In genomic region chr1:17156108-17156507, GRCh38 we compare ENCODE assay signal across 22 cellular contexts. TPM values are rescaled to one million over a fixed set of nuclear protein-coding genes. Genes with fewer than 3 reads are reported as not detected.
DNase-seq lines count a peak whose midpoint lies in the region; ATAC-seq, FAIRE-seq and TF ChIP-seq lines count a peak whose summit lies in the region.
"Had no signal": no experiment of that assay in that cellular context is flagged by ENCODE, and none has a peak within 500 bp of the region (broad histone marks: within the 10 kb centered on the region; RNA-seq: fewer than 3 reads in every experiment).

No MANE protein-coding gene starts in this region.

- no peak overlapping the region for H4K5ac ChIP-seq in IMR-90 (ENCODE audit: low read depth, low read length)

- H3K4me1 ChIP-seq in IMR-90 (ENCODE audit: control insufficient read depth, insufficient read depth, low read length) = no peaks in the 10 kb centered on the region
- H3K4me1 ChIP-seq in GM12878 (ENCODE audit: control insufficient read depth, insufficient read depth, low read length) = no peaks in the 10 kb centered on the region
- peaks cover 2% of the 10 kb centered on the region for H3K4me1 ChIP-seq in mesenchymal stem cell (ENCODE audit: control insufficient read depth, insufficient read depth, low read depth, low read length)
- H3K4me1 ChIP-seq: ascending aorta, left ventricle myocardium inferior, sigmoid colon, upper lobe of right lung had no signal

- H2AFZ ChIP-seq in IMR-90 (replicated peaks; ENCODE audit: low read length, poor library complexity) (no peak overlapping the region), GM12878 (ENCODE audit: control insufficient read depth, low read depth, low read length) (no peak overlapping the region), mesenchymal stem cell (ENCODE audit: low read depth, low read length) (no peak overlapping the region)

- H4K91ac ChIP-seq in IMR-90 (ENCODE audit: insufficient read depth, low read depth, low read length) = no peak overlapping the region
- no peak overlapping the region for H4K91ac ChIP-seq in mesenchymal stem cell (ENCODE audit: low read length)

- H3K9ac ChIP-seq in IMR-90 (ENCODE audit: low read depth, low read length) = no peak overlapping the region
- H3K9ac ChIP-seq in GM12878 (ENCODE audit: control insufficient read depth, insufficient read depth, low read length) = no peak overlapping the region
- H3K9ac ChIP-seq in mesenchymal stem cell (ENCODE audit: low read length) = no peak overlapping the region

- H3K9me3 ChIP-seq in IMR-90 (ENCODE audit: control insufficient read depth, insufficient read depth, low read length) (peaks cover 29% of the 10 kb centered on the region), GM12878 (replicated peaks; ENCODE audit: control insufficient read depth, insufficient read depth, low read length) (peaks cover 13% of the 10 kb centered on the region; the same call in 2 of the 3 replicates), mesenchymal stem cell (ENCODE audit: control insufficient read depth, low read length) (peaks cover 32% of the 10 kb centered on the region)

- intact Hi-C loops in IMR-90 (cut with micrococcal nuclease) (no loop called here), GM12878 (cut with micrococcal nuclease; ENCODE audit: unreplicated experiment) (no loop called here)

- WGBS in IMR-90 (ENCODE audit: extremely low coverage in 2 of 2, insufficient read length in 1 of 2), 2 experiments = 20% methylated on average over 1 of the region's 3 CpGs; no CpG with 5 or more reads in 1 of the 2 experiments
- WGBS in GM12878 (ENCODE audit: insufficient coverage, insufficient replicate concordance, low lambda C conversion rate, missing lambda C conversion rate) = 21% methylated on average over 3 of the region's 3 CpGs
- WGBS in mesenchymal stem cell = 76% methylated on average over 2 of the region's 3 CpGs

- H2BK120ac ChIP-seq in IMR-90 (ENCODE audit: low read depth, low read length) (no peak overlapping the region), mesenchymal stem cell (ENCODE audit: low read depth, low read length) (no peak overlapping the region)

- H4K8ac ChIP-seq in IMR-90 (ENCODE audit: low read depth in 2 of 2, low read length in 2 of 2) (no peak overlapping the region), mesenchymal stem cell (ENCODE audit: low read length) (no peak overlapping the region)

- POLR2A ChIA-PET in IMR-90 (lab: Charles Lee; ENCODE audit: unreplicated experiment) = no interaction called here
- POLR2A ChIA-PET in GM12878 (lab: Charles Lee) = no interaction called here

- H3K18ac ChIP-seq in IMR-90 (ENCODE audit: low read depth, low read length) (no peak overlapping the region), mesenchymal stem cell (ENCODE audit: low read depth in 1 of 2, low read length in 2 of 2) (no peak overlapping the region)

- FAIRE-seq in GM12878 (lab: Jason Lieb, UNC) = no peak
- FAIRE-seq: HTR-8/SVneo had no signal

- H4K20me1 ChIP-seq in IMR-90 (ENCODE audit: insufficient read depth, low read length) (no peaks in the 10 kb centered on the region), GM12878 (ENCODE audit: control insufficient read depth, insufficient read depth) (no peaks in the 10 kb centered on the region)

- H3K27me3 ChIP-seq in GM06990 (replicated peaks; ENCODE audit: control insufficient read depth, insufficient read depth, low read length) (no peaks in the 10 kb centered on the region), IMR-90 (ENCODE audit: control insufficient read depth, insufficient read depth, low read length) (no peaks in the 10 kb centered on the region), GM12878 (replicated peaks in 1 of 2; ENCODE audit: control insufficient read depth in 2 of 2, insufficient read depth in 2 of 2, low read length in 1 of 2) (no peaks in the 10 kb centered on the region), mesenchymal stem cell (ENCODE audit: control insufficient read depth in 1 of 2, insufficient read depth in 1 of 2, low read length in 2 of 2) (peaks cover 0 to 39% of the 10 kb centered on the region in 2 experiments)
- H3K27me3 ChIP-seq: ascending aorta, sigmoid colon had no signal

- TF ChIP-seq POLR2A in IMR-90 (IDR thresholded peaks at IDR 0.05; ENCODE audit: low read depth, low read length) = no peak
- TF ChIP-seq POLR2A in GM12878 (IDR thresholded peaks at IDR 0.05; ENCODE audit: low read depth, low read length) = no peak

- no peak overlapping the region for H3K4ac ChIP-seq in IMR-90 (ENCODE audit: low read depth, low read length)
- H3K4ac ChIP-seq in mesenchymal stem cell (ENCODE audit: low read depth in 1 of 2, low read length in 2 of 2) = no peak overlapping the region

- H3K23ac ChIP-seq in IMR-90 (ENCODE audit: low read depth, low read length) (no peak overlapping the region), mesenchymal stem cell (ENCODE audit: low read length in 2 of 2) (no peak overlapping the region)

- DNase-seq in GM06990 (ENCODE audit: extremely low read depth, insufficient read length) = peak; percentile 34
- DNase-seq in IMR-90 = peak; percentile 52
- DNase-seq in GM12878 (ENCODE audit: low read depth, low spot score) = peak; percentile 36
- peak; percentile 4 for DNase-seq in mesenchymal stem cell
- no peak for DNase-seq in COR-L47 (lab: John Stamatoyannopoulos, UW)
- no peak for DNase-seq in GOT3 (lab: John Stamatoyannopoulos, UW)
- no peak for DNase-seq in NCI-H82 (lab: John Stamatoyannopoulos, UW)
- no peak for DNase-seq in kidney glomerular epithelial cell (lab: John Stamatoyannopoulos, UW)
- DNase-seq: activated CD4-positive, alpha-beta T cell treated with anti-CD3 and anti-CD28 coated beads, Interleukin-2, amount 50 U/mL, for 48 hours; activated naive CD4-positive, alpha-beta T cell treated with anti-CD3 and anti-CD28 coated beads, Interleukin-2, amount 10 ng/mL, durations not matched to agents 7 days and 5 days; activated T-cell treated with anti-CD3 and anti-CD28 coated beads, Interleukin-2, amount 50 U/mL, for 1 hour; left ventricle myocardium inferior; NCI-H1694; NCI-H2227 treated with DMSO at 0.1 percent for 48 hours; NK-92 treated with Interleukin-12 subunit alpha and Interleukin-12 subunit beta, amount 100 ng/mL, for 24 hours; nucleus accumbens; sigmoid colon; stimulated activated naive CD8-positive, alpha-beta T cell treated with anti-CD3 and anti-CD28 coated beads, Interleukin-15, amount 100 ng/mL, for 72 hours; upper lobe of right lung had no signal

- no peak overlapping the region for H3K4me2 ChIP-seq in IMR-90 (ENCODE audit: low read depth, low read length)
- no peak overlapping the region for H3K4me2 ChIP-seq in GM12878 (ENCODE audit: control insufficient read depth, insufficient read depth)
- no peak overlapping the region for H3K4me2 ChIP-seq in mesenchymal stem cell (ENCODE audit: low read length, poor library complexity, severe bottlenecking)

- no peaks in the 10 kb centered on the region for H3K9me1 ChIP-seq in IMR-90 (ENCODE audit: insufficient read depth, low read length)

- H3K14ac ChIP-seq in IMR-90 (replicated peaks; ENCODE audit: low read depth, low read length) (no peak overlapping the region), mesenchymal stem cell (ENCODE audit: low read length in 2 of 2) (no peak overlapping the region)

- no peaks in the 10 kb centered on the region for H3K79me1 ChIP-seq in IMR-90 (ENCODE audit: low read depth in 1 of 2, low read length in 2 of 2)
- no peaks in the 10 kb centered on the region for H3K79me1 ChIP-seq in mesenchymal stem cell (replicated peaks; ENCODE audit: low read length, poor library complexity, severe bottlenecking)

- no peak overlapping the region for H2BK12ac ChIP-seq in mesenchymal stem cell (ENCODE audit: low read length in 2 of 2)

- no TSS peak for BruUV-seq in IMR-90 (replicated peaks; lab: Mats Ljungman, UMichigan)
- no TSS peak for BruUV-seq in GM12878 (replicated peaks; lab: Mats Ljungman, UMichigan)

- RAD21 ChIA-PET in GM12878 (lab: Charles Lee; ENCODE audit: unreplicated experiment) = no interaction called here

- H3K56ac ChIP-seq in IMR-90 (ENCODE audit: extremely low read depth, insufficient read depth, low read length) = no peak overlapping the region

- no peaks in the 10 kb centered on the region for H3K79me2 ChIP-seq in GM12878 (ENCODE audit: control insufficient read depth, insufficient read depth, low read length)

- TF ChIP-seq RAD21 in IMR-90 (IDR thresholded peaks at IDR 0.05; ENCODE audit: low read length) = no peak
- TF ChIP-seq RAD21 in GM12878 (IDR thresholded peaks at IDR 0.05; ENCODE audit: insufficient read depth, low read depth, low read length) = no peak

- H3K4me3 ChIP-seq in GM06990 (replicated peaks; ENCODE audit: low read depth, low read length) (no peak overlapping the region), IMR-90 (ENCODE audit: insufficient read depth, low read depth, low read length) (no peak overlapping the region), GM12878 (no peak overlapping the region), mesenchymal stem cell (ENCODE audit: insufficient read depth in 1 of 2, low read depth in 1 of 2, low read length in 2 of 2) (peak overlapping the region in 1 of 2 experiments; percentile 4)
- H3K4me3 ChIP-seq: ascending aorta, left ventricle myocardium inferior, sigmoid colon, upper lobe of right lung had no signal

- TF ChIP-seq CTCF in GM06990 (IDR thresholded peaks at IDR 0.05; ENCODE audit: insufficient read depth, low read length, poor library complexity, severe bottlenecking) = no peak
- no peak for TF ChIP-seq CTCF in IMR-90 (conservative IDR thresholded peaks at IDR 0.05; ENCODE audit: low read depth, low read length)
- no peak for TF ChIP-seq CTCF in GM12878 (IDR thresholded peaks at IDR 0.05 in 2 of 3, conservative IDR thresholded peaks at IDR 0.05 in 1 of 3; ENCODE audit: control insufficient read depth in 2 of 3, extremely low read depth in 1 of 3, insufficient read depth in 1 of 3, low read depth in 3 of 3, low read length in 3 of 3)

- dilution Hi-C loops in IMR-90 (cut with HindIII; ENCODE audit: low sequenced_read_pairs, unreplicated experiment) = no loop called here

- ATAC-seq in IMR-90 (ENCODE audit: low read depth) = peak; percentile 77
- ATAC-seq in GM12878 = peak; percentile 75
- ATAC-seq: stimulated activated naive CD8-positive, alpha-beta T cell treated with anti-CD3 and anti-CD28 coated beads, Interleukin-15, amount 100 ng/mL, for 72 hours; upper lobe of right lung had no signal

- H3K36me3 ChIP-seq in GM06990 (ENCODE audit: control insufficient read depth, insufficient read depth, low read length) (no peaks in the 10 kb centered on the region), IMR-90 (ENCODE audit: control insufficient read depth, insufficient read depth, low read length) (no peaks in the 10 kb centered on the region), GM12878 (ENCODE audit: control insufficient read depth in 2 of 2, insufficient read depth in 2 of 2, low read length in 1 of 2) (no peaks in the 10 kb centered on the region), mesenchymal stem cell (ENCODE audit: control insufficient read depth in 1 of 2, insufficient read depth in 2 of 2, low read depth in 1 of 2, low read length in 2 of 2) (peaks cover 0 to 2% of the 10 kb centered on the region in 2 experiments)
- H3K36me3 ChIP-seq: ascending aorta, left ventricle myocardium inferior, sigmoid colon, upper lobe of right lung had no signal

- in situ Hi-C loops in IMR-90 (cut with MboI; ENCODE audit: low sequenced_read_pairs) = no loop called here
- in situ Hi-C loops in GM12878 (cut with MboI) = no loop called here

- H2AK5ac ChIP-seq in IMR-90 (ENCODE audit: low read depth, low read length) (no peak overlapping the region), mesenchymal stem cell (ENCODE audit: low read length, severe bottlenecking) (no peak overlapping the region)

- no peak overlapping the region for H2BK15ac ChIP-seq in IMR-90 (ENCODE audit: low read depth, low read length)
- no peak overlapping the region for H2BK15ac ChIP-seq in mesenchymal stem cell (ENCODE audit: low read depth, poor library complexity, severe bottlenecking)

- H2BK5ac ChIP-seq in IMR-90 (ENCODE audit: low read depth, low read length, poor library complexity, severe bottlenecking) (no peak overlapping the region), mesenchymal stem cell (ENCODE audit: low read depth, low read length, poor library complexity, severe bottlenecking) (no peak overlapping the region)

- H3K27ac ChIP-seq in IMR-90 (ENCODE audit: insufficient read depth, low read length) (no peak overlapping the region), GM12878 (ENCODE audit: control insufficient read depth, insufficient read depth) (no peak overlapping the region), mesenchymal stem cell (ENCODE audit: low read length, poor library complexity, severe bottlenecking) (no peak overlapping the region)
- H3K27ac ChIP-seq: ascending aorta, left ventricle myocardium inferior, sigmoid colon, upper lobe of right lung, VCaP had no signal

- TF ChIP-seq EP300 in GM12878 (IDR thresholded peaks at IDR 0.05; ENCODE audit: borderline replicate concordance in 1 of 2, control insufficient read depth in 1 of 2, low read depth in 2 of 2, low read length in 2 of 2) = no peak

- H2AK9ac ChIP-seq in IMR-90 (replicated peaks; ENCODE audit: low read depth, low read length, poor library complexity) = no peak overlapping the region

- H2BK20ac ChIP-seq in IMR-90 (ENCODE audit: low read depth, low read length) = no peak overlapping the region

- CTCF ChIA-PET in IMR-90 (lab: Yijun Ruan, JAX) (no interaction called here), GM12878 (lab: Yijun Ruan, JAX) (no interaction called here)

- SMC1A ChIA-PET in GM12878 (lab: Charles Lee; ENCODE audit: uncharacterized antibody, unreplicated experiment) = no interaction called here

RNA-seq across cellular contexts. Expression of gene PADI2, which starts 36.9 kb away (rescaled TPM):
- not detected in 2 replicates for total RNA-seq in IMR-90 (2012; rRNA removed)
- not detected in 2 replicates for polyA plus RNA-seq in IMR-90 (2012; rRNA removed)
- polyA plus RNA-seq in IMR-90 (2012; cell fraction: cytosol; rRNA removed) = not detected in 2 replicates
- polyA plus RNA-seq in IMR-90 (2012; cell fraction: nucleus; rRNA removed; ENCODE audit: low replicate concordance) = not detected in 2 replicates
- 46.4 and 54.7 TPM in 2 replicates for total RNA-seq in GM12878 (2013; cell fraction: nucleolus; rRNA removed)
- total RNA-seq in GM12878 (2014; rRNA removed) = 0.05 and 0.06 TPM in 2 replicates
- 0.09 TPM in 2 replicates for total RNA-seq in GM12878 (2014; rRNA removed; fragmentation: Illumina TruSeq; extraction: Trizol)
- 0.18 and 0.21 TPM in 2 replicates for total RNA-seq in GM12878 (2021)
- 0.33 TPM for polyA plus RNA-seq in GM12878 (2011; ENCODE audit: low read depth)
- 1.9 and 3.0 TPM in 2 replicates for polyA plus RNA-seq in GM12878 (2011; rRNA removed)
- 2.3 and 2.7 TPM in 2 replicates for polyA plus RNA-seq in GM12878 (2011; cell fraction: cytosol; rRNA removed)
- polyA plus RNA-seq in GM12878 (2011; cell fraction: nucleus; rRNA removed) = 7.6 and 15.7 TPM in 2 replicates
- 0.61 and 1.5 TPM in 2 replicates for polyA plus RNA-seq in GM12878 (2012)
- polyA plus RNA-seq in GM12878 (2014; fragmentation: Illumina TruSeq; extraction: Trizol) = 0.06 and 0.19 TPM in 2 replicates
- under 1 TPM; 0.05 to 0.09 TPM for polyA plus RNA-seq in GM12878 (2014; fragmentation: Nextera tagmentation; extraction: Ambion mirVana)
- 0.09 and 0.10 TPM in 2 replicates for polyA plus RNA-seq in GM12878 (2014; rRNA removed)
- under 1 TPM in 1 of 2 experiments, not detected in 1; 0.17 TPM for polyA plus RNA-seq in GM12878 (2016; fragmentation: Nextera tagmentation; extraction: Ambion mirVana)
- polyA minus RNA-seq in GM12878 (2011; rRNA and poly(A)+ RNA removed) = 3.7 and 4.6 TPM in 2 replicates
- polyA minus RNA-seq in GM12878 (2011; cell fraction: cytosol; rRNA and poly(A)+ RNA removed) = 1.9 and 2.0 TPM in 2 replicates
- polyA minus RNA-seq in GM12878 (2011; cell fraction: nucleus; rRNA and poly(A)+ RNA removed) = 2.1 and 2.3 TPM in 2 replicates
- polyA plus RNA-seq in mesenchymal stem cell (2013, experiment 1 of 2) = 0.04 TPM
- 0.03 TPM for polyA plus RNA-seq in mesenchymal stem cell (2013, experiment 2 of 2)

RNA-seq across cellular contexts. Expression of gene PADI1, which starts 48.8 kb away (rescaled TPM):
- total RNA-seq in IMR-90 (2012; rRNA removed) (not detected in 2 replicates), GM12878 (2014; rRNA removed) (not detected in 2 replicates), GM12878 (2014; rRNA removed; fragmentation: Illumina TruSeq; extraction: Trizol) (not detected in 2 replicates), GM12878 (2021) (not detected in 2 replicates)
- polyA plus RNA-seq in IMR-90 (2012; rRNA removed) (0.13 and 0.17 TPM in 2 replicates), GM12878 (2011; rRNA removed) (not detected in 2 replicates), GM12878 (2014; fragmentation: Illumina TruSeq; extraction: Trizol) (not detected in 2 replicates), GM12878 (2014; fragmentation: Nextera tagmentation; extraction: Ambion mirVana) (not detected), GM12878 (2014; rRNA removed) (0.05 TPM in 1 of 2 replicates, not detected in the other), GM12878 (2016; fragmentation: Nextera tagmentation; extraction: Ambion mirVana) (not detected)
- polyA plus RNA-seq in IMR-90 (2012; cell fraction: cytosol; rRNA removed) = 0.04 TPM in 1 of 2 replicates, not detected in the other
- polyA plus RNA-seq in IMR-90 (2012; cell fraction: nucleus; rRNA removed; ENCODE audit: low replicate concordance) = 0.14 and 0.21 TPM in 2 replicates
- not detected in 2 replicates for total RNA-seq in GM12878 (2013; cell fraction: nucleolus; rRNA removed)
- polyA plus RNA-seq in GM12878 (2011; ENCODE audit: low read depth) = not detected
- not detected in 2 replicates for polyA plus RNA-seq in GM12878 (2011; cell fraction: cytosol; rRNA removed)
- polyA plus RNA-seq in GM12878 (2011; cell fraction: nucleus; rRNA removed) = not detected in 2 replicates
- not detected in 2 replicates for polyA plus RNA-seq in GM12878 (2012)
- not detected in 2 replicates for polyA minus RNA-seq in GM12878 (2011; rRNA and poly(A)+ RNA removed)
- not detected in 2 replicates for polyA minus RNA-seq in GM12878 (2011; cell fraction: cytosol; rRNA and poly(A)+ RNA removed)
- not detected in 2 replicates for polyA minus RNA-seq in GM12878 (2011; cell fraction: nucleus; rRNA and poly(A)+ RNA removed)
- polyA plus RNA-seq in mesenchymal stem cell (2013, experiment 1 of 2) = 0.03 TPM
- polyA plus RNA-seq in mesenchymal stem cell (2013, experiment 2 of 2) = 0.10 TPM
- total RNA-seq: ascending aorta, left ventricle myocardium inferior, sigmoid colon, upper lobe of right lung had no signal

Comparison
In these comparisons a context has a peak if more than half of its experiments do, and no peak if none do; other contexts are left out.
1. DNase-seq: peak in GM06990 (single experiment), IMR-90 (single experiment), GM12878 (single experiment) and mesenchymal stem cell (single experiment); none in COR-L47 (single experiment), GOT3 (single experiment), NCI-H82 (single experiment) and kidney glomerular epithelial cell (single experiment).